Comparison of ENCODE assay signal across 8 cellular contexts in the genomic region with DNA sequence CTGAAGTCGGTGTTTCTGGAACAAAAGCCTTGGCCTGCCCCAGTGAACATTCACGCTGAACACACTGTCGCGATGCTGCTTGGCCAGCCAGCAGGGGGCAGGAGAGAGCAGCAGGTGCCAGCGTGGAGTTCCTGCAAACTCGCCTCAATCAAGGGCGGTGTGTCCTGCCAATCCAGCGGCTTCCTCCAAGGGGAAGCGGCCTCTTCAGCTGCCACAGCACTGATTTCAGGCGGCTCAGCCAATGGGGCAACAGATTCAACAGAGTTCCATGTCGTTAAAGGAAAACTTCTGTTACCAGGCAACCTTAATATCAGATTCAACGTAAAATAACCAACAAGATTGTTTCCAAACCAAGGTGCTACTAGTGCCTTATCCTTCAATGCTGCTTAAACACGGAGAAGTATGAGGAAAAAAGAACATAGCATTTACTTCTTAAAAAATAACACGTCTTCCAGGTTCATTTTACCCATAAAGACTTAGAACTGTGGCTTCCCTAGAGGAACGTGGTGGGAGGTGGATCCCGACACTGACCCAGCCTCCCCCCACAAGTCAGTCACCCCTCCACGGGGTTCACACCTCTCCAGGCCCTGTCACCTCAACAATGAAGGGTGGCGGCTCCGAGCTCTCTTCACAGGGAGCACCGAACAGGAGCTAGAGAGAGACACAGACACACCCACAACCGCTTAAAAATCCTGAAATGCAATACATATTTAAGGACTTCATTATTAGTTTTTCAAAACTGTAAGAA.
DNase-seq lines count a peak whose midpoint lies in the region; ATAC-seq, FAIRE-seq and TF ChIP-seq lines count a peak whose summit lies in the region.

No MANE protein-coding gene starts in this region.

- no peaks in the 10 kb centered on the region for H3K36me3 Mint-ChIP-seq in CD8-positive, alpha-beta T cell
- H3K36me3 Mint-ChIP-seq in astrocyte (ENCODE audit: low read depth, unreplicated experiment), result peaks cover 22% of the 10 kb centered on the region

- no peak overlapping the region for H3K27ac Mint-ChIP-seq in CD8-positive, alpha-beta T cell
- peak overlapping the region; percentile 70 for H3K27ac Mint-ChIP-seq in astrocyte (ENCODE audit: unreplicated experiment)

- H3K4me1 Mint-ChIP-seq in CD8-positive, alpha-beta T cell (ENCODE audit: low read depth), result peaks cover 14% of the 10 kb centered on the region
- peaks cover 16% of the 10 kb centered on the region for H3K4me1 Mint-ChIP-seq in astrocyte (ENCODE audit: low read depth, unreplicated experiment)

- H3K36me3 ChIP-seq in CD8-positive, alpha-beta T cell (ENCODE audit: insufficient read depth, low read length), result no peaks in the 10 kb centered on the region
- H3K36me3 ChIP-seq in astrocyte (ENCODE audit: insufficient read depth, low read length), result no peaks in the 10 kb centered on the region

- peaks cover 59% of the 10 kb centered on the region for H3K79me2 ChIP-seq in astrocyte (ENCODE audit: insufficient read depth, low read length)

- H3K4me3 Mint-ChIP-seq in CD8-positive, alpha-beta T cell, result no peak overlapping the region
- no peak overlapping the region for H3K4me3 Mint-ChIP-seq in astrocyte (ENCODE audit: unreplicated experiment)

- peaks cover 63% of the 10 kb centered on the region for H4K20me1 ChIP-seq in astrocyte (ENCODE audit: insufficient read depth, low read length)

- H3K27me3 ChIP-seq in CD8-positive, alpha-beta T cell (ENCODE audit: insufficient read depth, low read length), result no peaks in the 10 kb centered on the region
- no peaks in the 10 kb centered on the region for H3K27me3 ChIP-seq in astrocyte (ENCODE audit: insufficient read depth, low read length)

- peak; percentile 95 for FAIRE-seq in astrocyte (lab: Jason Lieb, UNC)

- CTCF ChIA-PET in CD8-positive, alpha-beta T cell (lab: Charles Lee), result interaction anchor here (0.6 to 2.9 kb wide), 5 partner anchors 8 to 282 kb away, joined by 3 to 14 read pairs (median 4); no protein-coding TSS in a partner anchor

- H3K4me2 ChIP-seq in astrocyte (ENCODE audit: low read length), result peak overlapping the region; percentile 13

- no peak overlapping the region for H2AFZ ChIP-seq in astrocyte (ENCODE audit: low read depth, low read length)

- H3K4me1 ChIP-seq in CD8-positive, alpha-beta T cell (ENCODE audit: insufficient read depth, low read length), result peaks cover 11% of the 10 kb centered on the region
- H3K4me1 ChIP-seq in astrocyte (ENCODE audit: insufficient read depth, low read length), result peaks cover 3% of the 10 kb centered on the region

- H3K4me3 ChIP-seq in CD8-positive, alpha-beta T cell (ENCODE audit: low read depth, low read length), result no peak overlapping the region
- no peak overlapping the region for H3K4me3 ChIP-seq in astrocyte (ENCODE audit: insufficient read depth, low read depth, low read length)

- POLR2A ChIA-PET in CD8-positive, alpha-beta T cell (lab: Charles Lee), result no interaction called here

- intact Hi-C loops in CD8-positive, alpha-beta T cell (cut with DNase I, micrococcal nuclease), result loop anchor here in 1 of 2 experiments (10.0 kb wide), 1 partner anchor 564 kb away; no protein-coding TSS in a partner anchor

- H3K27ac ChIP-seq in CD8-positive, alpha-beta T cell (ENCODE audit: low read depth, low read length), result no peak overlapping the region
- H3K27ac ChIP-seq in astrocyte (ENCODE audit: low read depth, low read length), result peak overlapping the region; percentile 23

- DNase-seq in CD8-positive, alpha-beta T cell, result peak; percentile 51 to 88 (median 72)
- DNase-seq in NCI-H1436 (lab: John Stamatoyannopoulos, UW), result peak; percentile 88
- peak; percentile 41 for DNase-seq in T1000 (lab: John Stamatoyannopoulos, UW)
- DNase-seq in astrocyte (ENCODE audit: low read depth), result peak; percentile 88
- peak; percentile 94 for DNase-seq in hepatic stellate cell (ENCODE audit: low spot score)
- DNase-seq in retina, result peak; percentile 90

- H3K27me3 Mint-ChIP-seq in CD8-positive, alpha-beta T cell (ENCODE audit: low read depth), result peaks cover 6% of the 10 kb centered on the region
- H3K27me3 Mint-ChIP-seq in astrocyte (ENCODE audit: low read depth, unreplicated experiment), result no peaks in the 10 kb centered on the region

- TF ChIP-seq CTCF in CD8-positive, alpha-beta T cell (IDR thresholded peaks at IDR 0.05), result peak; percentile 94
- TF ChIP-seq CTCF in astrocyte (IDR thresholded peaks at IDR 0.05; ENCODE audit: insufficient read depth, low read depth, low read length), result peak; percentile 97

- H3K9ac ChIP-seq in astrocyte (ENCODE audit: low read length), result peak overlapping the region; percentile 8

- peak; percentile 85 for ATAC-seq in CD8-positive, alpha-beta T cell
- ATAC-seq in GM21723 (IDR thresholded peaks at IDR 0.05; ENCODE audit: unreplicated experiment) (peak; percentile 82), HG02678 (IDR thresholded peaks at IDR 0.05; ENCODE audit: unreplicated experiment) (no peak)

- H3K9me3 Mint-ChIP-seq in CD8-positive, alpha-beta T cell, result no peaks in the 10 kb centered on the region
- no peaks in the 10 kb centered on the region for H3K9me3 Mint-ChIP-seq in astrocyte (ENCODE audit: unreplicated experiment)

- H3K9me3 ChIP-seq in CD8-positive, alpha-beta T cell (ENCODE audit: low read length), result no peaks in the 10 kb centered on the region
- no peaks in the 10 kb centered on the region for H3K9me3 ChIP-seq in astrocyte (ENCODE audit: insufficient read depth, low read depth, low read length)

Comparison
In these comparisons a context has a peak if more than half of its experiments do, and no peak if none do; other contexts are left out.
1. DNase-seq: peak in every context shown above with its lines; median percentile 94 in hepatic stellate cell; 90 in retina; 88 in NCI-H1436; 88 in astrocyte; 72 in CD8-positive, alpha-beta T cell; 41 in T1000.